Comparison of ENCODE assay signal across 8 cellular contexts in genomic region chr17:3602499-3602898, GRCh38. TPM values are rescaled to one million over a fixed set of nuclear protein-coding genes. Genes with fewer than 3 reads are reported as not detected.
DNase-seq lines count a peak whose midpoint lies in the region; ATAC-seq and TF ChIP-seq lines count a peak whose summit lies in the region.

No MANE protein-coding gene starts in this region.

- no peak for ATAC-seq in CD4-positive, CD25-positive, alpha-beta regulatory T cell (ENCODE audit: low read depth in 2 of 2)
- ATAC-seq in HCT116 = peak; percentile 83
- no peak for ATAC-seq in GM18517 (IDR thresholded peaks at IDR 0.05; ENCODE audit: unreplicated experiment)

- RAD21 ChIA-PET in HCT116 (lab: Charles Lee; ENCODE audit: low non-redundant PET in 1 of 2, low total read pairs in 2 of 2, uncharacterized antibody in 2 of 2, unreplicated experiment in 2 of 2) = interaction anchor here in 1 of 2 experiments (0.6 kb wide), 1 partner anchor 64 kb away, joined by 3 read pairs; no protein-coding TSS in a partner anchor

- TF ChIP-seq CTCF in HCT116 (IDR thresholded peaks at IDR 0.05 in 2 of 3, conservative IDR thresholded peaks at IDR 0.05 in 1 of 3; ENCODE audit: borderline replicate concordance in 1 of 3, insufficient read depth in 1 of 3, low read depth in 2 of 3, low read length in 2 of 3) = peak; percentile 37 to 69 (median 67); a peak in 5 of 6 replicates

- H3K4me1 ChIP-seq in CD4-positive, CD25-positive, alpha-beta regulatory T cell (ENCODE audit: control insufficient read depth, insufficient read depth, low read length, poor library complexity, severe bottlenecking) = no peaks in the 10 kb centered on the region
- no peaks in the 10 kb centered on the region for H3K4me1 ChIP-seq in HCT116 (ENCODE audit: control insufficient read depth in 1 of 2, insufficient read depth in 2 of 2, low read length in 2 of 2)

- H3K9me2 ChIP-seq in HCT116 (ENCODE audit: insufficient read depth) = no peaks in the 10 kb centered on the region

- POLR2A ChIA-PET in HCT116 (lab: Charles Lee) = no interaction called here
- POLR2A ChIA-PET in activated CD4-positive, alpha-beta T cell treated with anti-CD3 and anti-CD28 coated beads, Interleukin-2, amount 10 ng/mL, durations not matched to agents 7 days and 5 days (lab: Charles Lee) = no interaction called here

- H3K4me1 Mint-ChIP-seq in CD4-positive, CD25-positive, alpha-beta regulatory T cell = no peaks in the 10 kb centered on the region
- H3K4me1 Mint-ChIP-seq in activated CD4-positive, alpha-beta T cell treated with anti-CD3 and anti-CD28 coated beads, Interleukin-2, amount 10 ng/mL, durations not matched to agents 7 days and 5 days = peaks cover 4% of the 10 kb centered on the region

- TF ChIP-seq RAD21 in HCT116 (IDR thresholded peaks at IDR 0.05; ENCODE audit: low read depth) = peak; percentile 51

- CTCF ChIA-PET in HCT116 (lab: Charles Lee) = interaction anchor here (0.6 to 2.3 kb wide), 10 partner anchors 11 to 160 kb away, joined by 3 to 16 read pairs (median 4); partner anchors contain the start of genes CTNS and SHPK
- CTCF ChIA-PET in activated CD4-positive, alpha-beta T cell treated with anti-CD3 and anti-CD28 coated beads, Interleukin-2, amount 10 ng/mL, durations not matched to agents 7 days and 5 days (lab: Charles Lee) = interaction anchor here (1.4 kb wide), 1 partner anchor 11 kb away, joined by 4 read pairs; no protein-coding TSS in a partner anchor

- DNase-seq in CD4-positive, CD25-positive, alpha-beta regulatory T cell = peak in 2 of 3 donors; percentile 6 to 58
- peak; percentile 43 for DNase-seq in HCT116 (ENCODE audit: low read depth, low spot score)
- DNase-seq in activated CD4-positive, alpha-beta T cell treated with anti-CD3 and anti-CD28 coated beads, Interleukin-2, amount 10 ng/mL, durations not matched to agents 7 days and 5 days = peak; percentile 39
- peak; percentile 80 for DNase-seq in iPS-NIHi11 (ENCODE audit: low spot score)
- DNase-seq in NCI-H128 (lab: John Stamatoyannopoulos, UW; ENCODE audit: unreplicated experiment) = no peak
- DNase-seq in NCI-H2029 (lab: John Stamatoyannopoulos, UW) = no peak
- no peak for DNase-seq in AG20443 (ENCODE audit: low spot score)

- no peaks in the 10 kb centered on the region for H3K27me3 ChIP-seq in CD4-positive, CD25-positive, alpha-beta regulatory T cell (ENCODE audit: control insufficient read depth, insufficient read depth, low read length)
- H3K27me3 ChIP-seq in HCT116 (ENCODE audit: insufficient read depth, low read length) = no peaks in the 10 kb centered on the region

- H3K36me3 Mint-ChIP-seq in CD4-positive, CD25-positive, alpha-beta regulatory T cell = no peaks in the 10 kb centered on the region
- no peaks in the 10 kb centered on the region for H3K36me3 Mint-ChIP-seq in activated CD4-positive, alpha-beta T cell treated with anti-CD3 and anti-CD28 coated beads, Interleukin-2, amount 10 ng/mL, durations not matched to agents 7 days and 5 days (ENCODE audit: low read depth)

- H3K4me3 ChIP-seq in CD4-positive, CD25-positive, alpha-beta regulatory T cell (ENCODE audit: low read depth, low read length) = no peak overlapping the region
- H3K4me3 ChIP-seq in HCT116 (replicated peaks in 1 of 2; ENCODE audit: low read depth in 1 of 2, low read length in 2 of 2) = no peak overlapping the region

- no peak for TF ChIP-seq POLR2A in HCT116 (IDR thresholded peaks at IDR 0.05; ENCODE audit: borderline replicate concordance, extremely low read depth, insufficient read depth, insufficient read length)

- no peaks in the 10 kb centered on the region for H4K20me1 ChIP-seq in HCT116 (ENCODE audit: insufficient read depth)

- no peak overlapping the region for H3K27ac ChIP-seq in CD4-positive, CD25-positive, alpha-beta regulatory T cell (ENCODE audit: insufficient read depth, low read length, poor library complexity, severe bottlenecking)
- no peak overlapping the region for H3K27ac ChIP-seq in HCT116 (ENCODE audit: low read depth, low read length)

- H3K4me2 ChIP-seq in HCT116 (ENCODE audit: low read length) = no peak overlapping the region

- intact Hi-C loops in HCT116 (cut with micrococcal nuclease) = no loop called here

- H3K27ac Mint-ChIP-seq in CD4-positive, CD25-positive, alpha-beta regulatory T cell = no peak overlapping the region
- no peak overlapping the region for H3K27ac Mint-ChIP-seq in activated CD4-positive, alpha-beta T cell treated with anti-CD3 and anti-CD28 coated beads, Interleukin-2, amount 10 ng/mL, durations not matched to agents 7 days and 5 days

- no peak overlapping the region for H3K9ac ChIP-seq in HCT116 (ENCODE audit: low read length)

- no peaks in the 10 kb centered on the region for H3K9me3 ChIP-seq in CD4-positive, CD25-positive, alpha-beta regulatory T cell (ENCODE audit: control insufficient read depth in 2 of 2, low read length in 2 of 2)
- no peaks in the 10 kb centered on the region for H3K9me3 ChIP-seq in HCT116 (ENCODE audit: control insufficient read depth in 1 of 2, insufficient read depth in 1 of 2, low read depth in 1 of 2, low read length in 2 of 2)

- peaks cover 5% of the 10 kb centered on the region for H3K36me3 ChIP-seq in CD4-positive, CD25-positive, alpha-beta regulatory T cell (ENCODE audit: control insufficient read depth, insufficient read depth, low read length)
- peaks cover 0 to 5% of the 10 kb centered on the region in 2 experiments; a peak in 2 of 4 replicates for H3K36me3 ChIP-seq in HCT116 (ENCODE audit: control insufficient read depth in 1 of 2, insufficient read depth in 2 of 2, low read length in 2 of 2)

- no peaks in the 10 kb centered on the region for H3K79me2 ChIP-seq in HCT116 (ENCODE audit: insufficient read depth, low read length)

- no peaks in the 10 kb centered on the region for H3K9me3 Mint-ChIP-seq in CD4-positive, CD25-positive, alpha-beta regulatory T cell
- H3K9me3 Mint-ChIP-seq in activated CD4-positive, alpha-beta T cell treated with anti-CD3 and anti-CD28 coated beads, Interleukin-2, amount 10 ng/mL, durations not matched to agents 7 days and 5 days = no peaks in the 10 kb centered on the region

- no TSS peak for BruUV-seq in HCT116 (replicated peaks; lab: Mats Ljungman, UMichigan)

- H2AFZ ChIP-seq in HCT116 (ENCODE audit: low read depth, low read length, poor library complexity, severe bottlenecking) = no peak overlapping the region

- H3K27me3 Mint-ChIP-seq in CD4-positive, CD25-positive, alpha-beta regulatory T cell = no peaks in the 10 kb centered on the region
- H3K27me3 Mint-ChIP-seq in activated CD4-positive, alpha-beta T cell treated with anti-CD3 and anti-CD28 coated beads, Interleukin-2, amount 10 ng/mL, durations not matched to agents 7 days and 5 days = no peaks in the 10 kb centered on the region

- H3K4me3 Mint-ChIP-seq in CD4-positive, CD25-positive, alpha-beta regulatory T cell = no peak overlapping the region
- no peak overlapping the region for H3K4me3 Mint-ChIP-seq in activated CD4-positive, alpha-beta T cell treated with anti-CD3 and anti-CD28 coated beads, Interleukin-2, amount 10 ng/mL, durations not matched to agents 7 days and 5 days

TF ChIP-seq in HCT116, 20 proteins besides CTCF, POLR2A, EP300 and RAD21:
- TF ChIP-seq YY1 (IDR thresholded peaks at IDR 0.05; ENCODE audit: extremely low read depth, insufficient replicate concordance, low read depth, low read length) (peak; percentile 35), ATF3 (IDR thresholded peaks at IDR 0.05) (no peak)

RNA-seq across cellular contexts. Expression of gene TRPV1, which starts 6.7 kb away (rescaled TPM):
- total RNA-seq in CD4-positive, CD25-positive, alpha-beta regulatory T cell = 3.4 TPM
- polyA plus RNA-seq in CD4-positive, CD25-positive, alpha-beta regulatory T cell = 1 to 10 TPM in 1 of 4 donors, under 1 TPM in 2, not detected in 1; 0.25 to 1.3 (median 0.70) TPM
- 5.5 TPM for total RNA-seq in HCT116 (2021; ENCODE audit: unreplicated experiment)
- polyA plus RNA-seq in HCT116 (2012) = 2.6 and 3.9 TPM in 2 replicates
- total RNA-seq in activated CD4-positive, alpha-beta T cell treated with anti-CD3 and anti-CD28 coated beads, Interleukin-2, amount 10 ng/mL, durations not matched to agents 7 days and 5 days = 1 to 10 TPM; 3.1 to 4.3 TPM

RNA-seq across cellular contexts. Expression of gene SHPK, which starts 33.6 kb away (rescaled TPM):
- total RNA-seq in CD4-positive, CD25-positive, alpha-beta regulatory T cell = 7.5 TPM
- 1 to 10 TPM; 6.1 to 8.5 (median 6.8) TPM for polyA plus RNA-seq in CD4-positive, CD25-positive, alpha-beta regulatory T cell
- total RNA-seq in HCT116 (2021; ENCODE audit: unreplicated experiment) = 19.6 TPM
- polyA plus RNA-seq in HCT116 (2012) = 9.1 and 9.7 TPM in 2 replicates
- 10 to 100 TPM; 11.5 to 12.3 TPM for total RNA-seq in activated CD4-positive, alpha-beta T cell treated with anti-CD3 and anti-CD28 coated beads, Interleukin-2, amount 10 ng/mL, durations not matched to agents 7 days and 5 days

RNA-seq across cellular contexts. Expression of gene CTNS, which starts 34.1 kb away (rescaled TPM):
- total RNA-seq in CD4-positive, CD25-positive, alpha-beta regulatory T cell = 10.0 TPM
- 10 to 100 TPM; 10.2 to 11.5 (median 10.4) TPM for polyA plus RNA-seq in CD4-positive, CD25-positive, alpha-beta regulatory T cell
- 7.9 TPM for total RNA-seq in HCT116 (2021; ENCODE audit: unreplicated experiment)
- polyA plus RNA-seq in HCT116 (2012) = 6.0 TPM in 2 replicates
- 10 to 100 TPM; 10.3 TPM for total RNA-seq in activated CD4-positive, alpha-beta T cell treated with anti-CD3 and anti-CD28 coated beads, Interleukin-2, amount 10 ng/mL, durations not matched to agents 7 days and 5 days

RNA-seq across cellular contexts. Expression of gene TRPV3, which starts 44.9 kb away (rescaled TPM):
- total RNA-seq in CD4-positive, CD25-positive, alpha-beta regulatory T cell = 0.25 TPM
- under 1 TPM in 1 of 4 donors, not detected in 3; 0.06 TPM for polyA plus RNA-seq in CD4-positive, CD25-positive, alpha-beta regulatory T cell
- total RNA-seq in HCT116 (2021; ENCODE audit: unreplicated experiment) = 1.4 TPM
- 1.3 and 1.9 TPM in 2 replicates for polyA plus RNA-seq in HCT116 (2012)
- total RNA-seq in activated CD4-positive, alpha-beta T cell treated with anti-CD3 and anti-CD28 coated beads, Interleukin-2, amount 10 ng/mL, durations not matched to agents 7 days and 5 days = under 1 TPM; 0.10 to 0.27 TPM

Comparison
In these comparisons a context has a peak if more than half of its experiments do, and no peak if none do; other contexts are left out.
1. DNase-seq: peak in CD4-positive, CD25-positive, alpha-beta regulatory T cell (2 of 3), HCT116 (single experiment), activated CD4-positive, alpha-beta T cell treated with anti-CD3 and anti-CD28 coated beads, Interleukin-2, amount 10 ng/mL, durations not matched to agents 7 days and 5 days (single experiment) and iPS-NIHi11 (single experiment); none in NCI-H128 (single experiment), NCI-H2029 (single experiment) and AG20443 (single experiment).